11 cellular contexts compared by ENCODE assay signal in the genomic region with DNA sequence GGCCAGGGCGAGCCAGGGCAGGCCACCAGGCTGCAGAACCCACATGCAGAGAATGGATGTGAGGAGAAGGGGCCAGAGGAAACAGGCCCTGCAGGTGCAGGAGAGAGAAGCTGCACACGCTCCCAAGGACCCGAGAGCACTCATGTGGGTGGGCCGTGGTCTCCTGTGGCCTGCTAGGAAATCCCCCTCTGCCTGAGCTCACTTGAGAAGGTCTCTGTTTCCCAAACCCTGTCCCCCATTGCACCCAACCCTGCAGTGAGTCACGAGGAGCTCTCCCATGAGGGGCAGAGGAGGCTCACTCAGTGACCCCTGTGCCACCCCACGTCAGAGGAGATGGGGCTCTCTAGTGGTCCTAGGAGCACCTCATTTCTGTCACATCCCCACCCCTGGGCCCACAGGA.
DNase-seq lines count a peak whose midpoint lies in the region; ATAC-seq and TF ChIP-seq lines count a peak whose summit lies in the region.
"Had no signal": no experiment of that assay in that cellular context is flagged by ENCODE, and none has a peak within 500 bp of the region (broad histone marks: within the 10 kb centered on the region; RNA-seq: fewer than 3 reads in every experiment).

No MANE protein-coding gene starts in this region.

- H3K9me3 ChIP-seq in DND-41 (ENCODE audit: insufficient read depth, low read length, severe bottlenecking): no peaks in the 10 kb centered on the region

- H3K4me1 ChIP-seq in DND-41 (ENCODE audit: insufficient read depth, low read length): peaks cover 59% of the 10 kb centered on the region

- H2AFZ ChIP-seq in DND-41 (ENCODE audit: low read depth, low read length): peak overlapping the region; percentile 29; the same call in 1 of the 2 replicates

- no peaks in the 10 kb centered on the region for H3K79me2 ChIP-seq in DND-41 (ENCODE audit: insufficient read depth, low read length)

- peak; percentile 41 for ATAC-seq in DND-41 (ENCODE audit: insufficient read depth, low read depth)
- ATAC-seq in HG02798 (IDR thresholded peaks at IDR 0.05; ENCODE audit: poor library complexity, unreplicated experiment): peak; percentile 45
- ATAC-seq in HG03439 (IDR thresholded peaks at IDR 0.05; ENCODE audit: unreplicated experiment): no peak

- no peak overlapping the region for H3K4me3 Mint-ChIP-seq in chondrocyte (ENCODE audit: unreplicated experiment)

- no peaks in the 10 kb centered on the region for H4K20me1 ChIP-seq in DND-41 (ENCODE audit: insufficient read depth, low read length)

- peaks cover 42% of the 10 kb centered on the region for H3K4me1 Mint-ChIP-seq in chondrocyte (ENCODE audit: low read depth)

- no peaks in the 10 kb centered on the region for H3K27me3 ChIP-seq in DND-41 (ENCODE audit: insufficient read depth, low read length, poor library complexity)
- H3K27me3 ChIP-seq: brain microvascular endothelial cell had no signal

- H3K4me2 ChIP-seq in DND-41 (ENCODE audit: insufficient read depth, low read length): peak overlapping the region; percentile 18; the same call in 1 of the 2 replicates

- H3K36me3 Mint-ChIP-seq in chondrocyte (ENCODE audit: low read depth): no peaks in the 10 kb centered on the region

- no peak overlapping the region for H3K27ac Mint-ChIP-seq in chondrocyte (ENCODE audit: unreplicated experiment)

- H3K4me3 ChIP-seq in DND-41 (ENCODE audit: low read depth in 1 of 2, low read length in 2 of 2): no peak overlapping the region

- TF ChIP-seq CTCF in DND-41 (IDR thresholded peaks at IDR 0.05; ENCODE audit: borderline replicate concordance, extremely low read depth, low read length, poor library complexity, severe bottlenecking) (no peak), chondrocyte (IDR thresholded peaks at IDR 0.05) (no peak)

- H3K9ac ChIP-seq in DND-41 (ENCODE audit: low read depth, low read length): peak overlapping the region; percentile 31

- no peaks in the 10 kb centered on the region for H3K9me3 Mint-ChIP-seq in chondrocyte (ENCODE audit: low read depth)

- H3K36me3 ChIP-seq in DND-41 (ENCODE audit: insufficient read depth, low read length): no peaks in the 10 kb centered on the region
- H3K36me3 ChIP-seq: brain microvascular endothelial cell had no signal

- DNase-seq in DND-41 (peak; percentile 75), nucleus accumbens (lab: John Stamatoyannopoulos, UW) (no peak), chondrocyte (ENCODE audit: low spot score) (no peak), islet precursor cell (no peak)
- DNase-seq in activated T-cell treated with anti-CD3 and anti-CD28 coated beads, Interleukin-2, amount 50 U/mL, for 48 hours: peak; percentile 78 to 79
- peak; percentile 53 for DNase-seq in stimulated activated CD4-positive, alpha-beta T cell treated with anti-CD3 and anti-CD28 coated beads, Interleukin-15, amount 100 ng/mL, for 48 hours (ENCODE audit: low read depth in 2 of 2)
- DNase-seq: brain microvascular endothelial cell, foreskin fibroblast, NCI-H2227 treated with DMSO at 0.1 percent for 48 hours had no signal

- no peaks in the 10 kb centered on the region for H3K27me3 Mint-ChIP-seq in chondrocyte (ENCODE audit: low read depth)

- H3K27ac ChIP-seq in DND-41 (ENCODE audit: low read length): peak overlapping the region; percentile 99
- H3K27ac ChIP-seq: brain microvascular endothelial cell had no signal

Comparison
In these comparisons a context has a peak if more than half of its experiments do, and no peak if none do; other contexts are left out.
1. DNase-seq: peak in DND-41 (single experiment), activated T-cell treated with anti-CD3 and anti-CD28 coated beads, Interleukin-2, amount 50 U/mL, for 48 hours (2 of 2) and stimulated activated CD4-positive, alpha-beta T cell treated with anti-CD3 and anti-CD28 coated beads, Interleukin-15, amount 100 ng/mL, for 48 hours (2 of 2); none in nucleus accumbens (0 of 56), chondrocyte (single experiment) and islet precursor cell (single experiment).